In the genomic region with DNA sequence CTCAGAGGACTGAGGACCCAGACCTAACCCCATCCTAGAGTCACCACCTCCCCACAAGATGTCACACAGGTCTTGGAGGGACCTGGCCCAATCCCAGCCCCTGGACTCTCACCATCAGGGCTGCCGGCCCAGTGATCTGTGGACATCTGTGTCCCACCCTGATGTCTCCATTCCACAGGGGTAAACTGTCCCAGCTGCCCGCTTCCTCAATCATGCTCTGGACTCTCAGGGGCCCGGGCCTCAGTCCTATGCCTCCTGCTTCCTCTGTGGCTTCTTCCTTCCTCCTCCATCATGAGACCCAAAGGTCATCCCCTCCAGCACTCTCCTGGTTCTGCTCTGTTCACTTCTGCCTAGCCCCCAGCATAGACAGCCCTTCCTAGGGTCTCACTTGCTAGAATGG, we compare ENCODE assay signal across 8 cellular contexts. TPM values are rescaled to one million over a fixed set of nuclear protein-coding genes. Genes with fewer than 3 reads are reported as not detected.
DNase-seq lines count a peak whose midpoint lies in the region; ATAC-seq and TF ChIP-seq lines count a peak whose summit lies in the region.

No MANE protein-coding gene starts in this region.

- peak overlapping the region; percentile 19; the same call in 1 of the 2 replicates for H3K27ac Mint-ChIP-seq in GM23338

- H3K36me3 Mint-ChIP-seq in GM23338 (ENCODE audit: low read depth) = peaks cover 6% of the 10 kb centered on the region; the same call in 2 of the 3 replicates

- no peak overlapping the region for H3K4me3 Mint-ChIP-seq in GM23338

- H3K9ac ChIP-seq in skeletal muscle tissue (ENCODE audit: low read depth in 1 of 3, low read length in 3 of 3) = peak overlapping the region; percentile 57 to 97 (median 69)

- H3F3A ChIP-seq in GM23338 (replicated peaks; ENCODE audit: low read depth) = no peaks in the 10 kb centered on the region

- H3K27ac ChIP-seq in GM23338 (ENCODE audit: low read depth) = no peak overlapping the region
- H3K27ac ChIP-seq in VCaP = peak overlapping the region; percentile 93; the same call in 1 of the 2 replicates
- H3K27ac ChIP-seq in skeletal muscle tissue (ENCODE audit: low read depth, low read length) = peak overlapping the region; percentile 64

- H3K4me3 ChIP-seq in GM23338 (no peak overlapping the region), skeletal muscle tissue (ENCODE audit: low read length in 3 of 3) (peak overlapping the region; percentile 37 to 97 (median 92))

- no peaks in the 10 kb centered on the region for H3K36me3 ChIP-seq in GM23338 (ENCODE audit: insufficient read depth)
- peaks cover 0 to 8% (median 4%) of the 10 kb centered on the region in 3 donors for H3K36me3 ChIP-seq in skeletal muscle tissue (ENCODE audit: control insufficient read depth in 3 of 3, insufficient read depth in 3 of 3, low read length in 3 of 3)

- H4K20me1 ChIP-seq in GM23338 (replicated peaks; ENCODE audit: insufficient read depth) = peaks cover 25% of the 10 kb centered on the region

- no peak for DNase-seq in GM23338 (ENCODE audit: low spot score)
- peak; percentile 64 for DNase-seq in Right ventricle myocardium superior
- no peak for DNase-seq in dedifferentiated amniotic fluid mesenchymal stem cell (ENCODE audit: extremely low spot score)
- DNase-seq in activated CD8-positive, alpha-beta memory T cell treated with anti-CD3 and anti-CD28 coated beads, Interleukin-2, amount 50 U/mL, for 4 hours = no peak

- H3K9me3 ChIP-seq in skeletal muscle tissue (ENCODE audit: control insufficient read depth in 3 of 3, low read length in 3 of 3) = no peaks in the 10 kb centered on the region

- H3K79me2 ChIP-seq in GM23338 (replicated peaks; ENCODE audit: insufficient read depth) = peaks cover 55% of the 10 kb centered on the region

- H3K4me1 ChIP-seq in GM23338 (ENCODE audit: insufficient read depth) (no peaks in the 10 kb centered on the region), skeletal muscle tissue (ENCODE audit: control insufficient read depth in 3 of 3, insufficient read depth in 3 of 3, low read length in 3 of 3) (peaks cover 62 to 79% (median 63%) of the 10 kb centered on the region in 3 donors)

- no peaks in the 10 kb centered on the region; the same call in 2 of the 3 replicates for H3K9me3 Mint-ChIP-seq in GM23338

- no peak overlapping the region for H2AFZ ChIP-seq in GM23338

- intact Hi-C loops in Right ventricle myocardium superior (cut with DNase I) = loop anchor here (10.0 kb wide), 2 partner anchors 455 to 575 kb away; no protein-coding TSS in a partner anchor

- no peak for TF ChIP-seq CTCF in GM23338 (conservative IDR thresholded peaks at IDR 0.05; ENCODE audit: low read depth in 2 of 2)
- no peak for TF ChIP-seq CTCF in VCaP (conservative IDR thresholded peaks at IDR 0.05)

- no peaks in the 10 kb centered on the region for H3K9me2 ChIP-seq in GM23338 (ENCODE audit: insufficient read depth)

- H3K4me1 Mint-ChIP-seq in GM23338 = peaks cover 15% of the 10 kb centered on the region

- peaks cover 7% of the 10 kb centered on the region for H3K27me3 Mint-ChIP-seq in GM23338 (ENCODE audit: insufficient read depth, low read depth, poor library complexity)

- ATAC-seq in GM23338 (no peak), Right ventricle myocardium superior (ENCODE audit: poor library complexity) (no peak), HG03432 (IDR thresholded peaks at IDR 0.05; ENCODE audit: unreplicated experiment) (no peak), GM18502 (IDR thresholded peaks at IDR 0.05; ENCODE audit: poor library complexity, unreplicated experiment) (no peak)

- no peak overlapping the region for H3K4me2 ChIP-seq in GM23338

- H3K27me3 ChIP-seq in GM23338 (ENCODE audit: insufficient read depth) (no peaks in the 10 kb centered on the region), skeletal muscle tissue (ENCODE audit: control insufficient read depth in 3 of 3, insufficient read depth in 3 of 3, low read length in 3 of 3) (no peaks in the 10 kb centered on the region)

TF ChIP-seq in GM23338, 12 proteins besides CTCF, POLR2A, EP300 and RAD21 (continues in another document):
- no peak for TF ChIP-seq ZNF331 (CRISPR knock-in tag; IDR thresholded peaks at IDR 0.05; ENCODE audit: low read depth)
- TF ChIP-seq ZNF114 (CRISPR knock-in tag; IDR thresholded peaks at IDR 0.05) = no peak
- TF ChIP-seq JUNB (IDR thresholded peaks at IDR 0.05; ENCODE audit: unreplicated experiment) = no peak
- TF ChIP-seq EZH2 (IDR thresholded peaks at IDR 0.05; ENCODE audit: low read depth, unreplicated experiment) = no peak
- no peak for TF ChIP-seq EZH2phosphoT487 (IDR thresholded peaks at IDR 0.05; ENCODE audit: unreplicated experiment)
- TF ChIP-seq POLR2AphosphoS5 (IDR thresholded peaks at IDR 0.05; ENCODE audit: low read depth) = no peak
- TF ChIP-seq, protein P1, sequence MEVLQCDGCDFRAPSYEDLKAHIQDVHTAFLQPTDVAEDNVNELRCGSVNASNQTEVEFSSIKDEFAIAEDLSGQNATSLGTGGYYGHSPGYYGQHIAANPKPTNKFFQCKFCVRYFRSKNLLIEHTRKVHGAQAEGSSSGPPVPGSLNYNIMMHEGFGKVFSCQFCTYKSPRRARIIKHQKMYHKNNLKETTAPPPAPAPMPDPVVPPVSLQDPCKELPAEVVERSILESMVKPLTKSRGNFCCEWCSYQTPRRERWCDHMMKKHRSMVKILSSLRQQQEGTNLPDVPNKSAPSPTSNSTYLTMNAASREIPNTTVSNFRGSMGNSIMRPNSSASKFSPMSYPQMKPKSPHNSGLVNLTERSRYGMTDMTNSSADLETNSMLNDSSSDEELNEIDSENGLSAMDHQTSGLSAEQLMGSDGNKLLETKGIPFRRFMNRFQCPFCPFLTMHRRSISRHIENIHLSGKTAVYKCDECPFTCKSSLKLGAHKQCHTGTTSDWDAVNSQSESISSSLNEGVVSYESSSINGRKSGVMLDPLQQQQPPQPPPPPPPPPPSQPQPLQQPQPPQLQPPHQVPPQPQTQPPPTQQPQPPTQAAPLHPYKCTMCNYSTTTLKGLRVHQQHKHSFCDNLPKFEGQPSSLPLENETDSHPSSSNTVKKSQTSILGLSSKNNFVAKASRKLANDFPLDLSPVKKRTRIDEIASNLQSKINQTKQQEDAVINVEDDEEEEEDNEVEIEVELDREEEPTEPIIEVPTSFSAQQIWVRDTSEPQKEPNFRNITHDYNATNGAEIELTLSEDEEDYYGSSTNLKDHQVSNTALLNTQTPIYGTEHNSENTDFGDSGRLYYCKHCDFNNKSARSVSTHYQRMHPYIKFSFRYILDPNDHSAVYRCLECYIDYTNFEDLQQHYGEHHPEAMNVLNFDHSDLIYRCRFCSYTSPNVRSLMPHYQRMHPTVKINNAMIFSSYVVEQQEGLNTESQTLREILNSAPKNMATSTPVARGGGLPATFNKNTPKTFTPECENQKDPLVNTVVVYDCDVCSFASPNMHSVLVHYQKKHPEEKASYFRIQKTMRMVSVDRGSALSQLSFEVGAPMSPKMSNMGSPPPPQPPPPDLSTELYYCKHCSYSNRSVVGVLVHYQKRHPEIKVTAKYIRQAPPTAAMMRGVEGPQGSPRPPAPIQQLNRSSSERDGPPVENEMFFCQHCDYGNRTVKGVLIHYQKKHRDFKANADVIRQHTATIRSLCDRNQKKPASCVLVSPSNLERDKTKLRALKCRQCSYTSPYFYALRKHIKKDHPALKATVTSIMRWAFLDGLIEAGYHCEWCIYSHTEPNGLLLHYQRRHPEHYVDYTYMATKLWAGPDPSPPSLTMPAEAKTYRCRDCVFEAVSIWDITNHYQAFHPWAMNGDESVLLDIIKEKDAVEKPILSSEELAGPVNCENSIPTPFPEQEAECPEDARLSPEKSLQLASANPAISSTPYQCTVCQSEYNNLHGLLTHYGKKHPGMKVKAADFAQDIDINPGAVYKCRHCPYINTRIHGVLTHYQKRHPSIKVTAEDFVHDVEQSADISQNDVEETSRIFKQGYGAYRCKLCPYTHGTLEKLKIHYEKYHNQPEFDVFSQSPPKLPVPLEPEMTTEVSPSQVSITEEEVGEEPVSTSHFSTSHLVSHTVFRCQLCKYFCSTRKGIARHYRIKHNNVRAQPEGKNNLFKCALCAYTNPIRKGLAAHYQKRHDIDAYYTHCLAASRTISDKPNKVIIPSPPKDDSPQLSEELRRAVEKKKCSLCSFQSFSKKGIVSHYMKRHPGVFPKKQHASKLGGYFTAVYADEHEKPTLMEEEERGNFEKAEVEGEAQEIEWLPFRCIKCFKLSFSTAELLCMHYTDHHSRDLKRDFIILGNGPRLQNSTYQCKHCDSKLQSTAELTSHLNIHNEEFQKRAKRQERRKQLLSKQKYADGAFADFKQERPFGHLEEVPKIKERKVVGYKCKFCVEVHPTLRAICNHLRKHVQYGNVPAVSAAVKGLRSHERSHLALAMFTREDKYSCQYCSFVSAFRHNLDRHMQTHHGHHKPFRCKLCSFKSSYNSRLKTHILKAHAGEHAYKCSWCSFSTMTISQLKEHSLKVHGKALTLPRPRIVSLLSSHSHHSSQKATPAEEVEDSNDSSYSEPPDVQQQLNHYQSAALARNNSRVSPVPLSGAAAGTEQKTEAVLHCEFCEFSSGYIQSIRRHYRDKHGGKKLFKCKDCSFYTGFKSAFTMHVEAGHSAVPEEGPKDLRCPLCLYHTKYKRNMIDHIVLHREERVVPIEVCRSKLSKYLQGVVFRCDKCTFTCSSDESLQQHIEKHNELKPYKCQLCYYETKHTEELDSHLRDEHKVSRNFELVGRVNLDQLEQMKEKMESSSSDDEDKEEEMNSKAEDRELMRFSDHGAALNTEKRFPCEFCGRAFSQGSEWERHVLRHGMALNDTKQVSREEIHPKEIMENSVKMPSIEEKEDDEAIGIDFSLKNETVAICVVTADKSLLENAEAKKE (CRISPR knock-in tag; IDR thresholded peaks at IDR 0.05) = no peak
- TF ChIP-seq, protein P2, sequence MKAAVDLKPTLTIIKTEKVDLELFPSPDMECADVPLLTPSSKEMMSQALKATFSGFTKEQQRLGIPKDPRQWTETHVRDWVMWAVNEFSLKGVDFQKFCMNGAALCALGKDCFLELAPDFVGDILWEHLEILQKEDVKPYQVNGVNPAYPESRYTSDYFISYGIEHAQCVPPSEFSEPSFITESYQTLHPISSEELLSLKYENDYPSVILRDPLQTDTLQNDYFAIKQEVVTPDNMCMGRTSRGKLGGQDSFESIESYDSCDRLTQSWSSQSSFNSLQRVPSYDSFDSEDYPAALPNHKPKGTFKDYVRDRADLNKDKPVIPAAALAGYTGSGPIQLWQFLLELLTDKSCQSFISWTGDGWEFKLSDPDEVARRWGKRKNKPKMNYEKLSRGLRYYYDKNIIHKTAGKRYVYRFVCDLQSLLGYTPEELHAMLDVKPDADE (IDR thresholded peaks at IDR 0.05) = no peak
- TF ChIP-seq CREB1 (CRISPR knock-in tag; IDR thresholded peaks at IDR 0.05; ENCODE audit: low read depth) = no peak

RNA-seq across cellular contexts. Expression of a gene that starts 32.2 kb away (rescaled TPM):
- total RNA-seq in GM23338 (2014; rRNA removed; shearing (Covaris generic)) = 110 and 116 TPM in 2 replicates
- polyA plus RNA-seq in GM23338 (2016; fragmentation: Nextera tagmentation; extraction: Ambion mirVana) = 21.4 and 24.5 TPM in 2 replicates
- total RNA-seq in Right ventricle myocardium superior (58.0 TPM), skeletal muscle tissue (98.6 TPM)

RNA-seq across cellular contexts. Expression of a gene that starts 45.8 kb away (rescaled TPM):
- total RNA-seq in GM23338 (2014; rRNA removed; shearing (Covaris generic)) = 8.2 and 16.2 TPM in 2 replicates
- 4.1 and 4.3 TPM in 2 replicates for polyA plus RNA-seq in GM23338 (2016; fragmentation: Nextera tagmentation; extraction: Ambion mirVana)
- total RNA-seq in Right ventricle myocardium superior = 38.5 TPM
- 12.0 TPM for total RNA-seq in skeletal muscle tissue
